ENCODE assay signal across 1 cellular context in genomic region chr17:10737168-10737622, GRCh38.
TF ChIP-seq lines count a peak whose summit lies in the region.

No MANE protein-coding gene starts in this region.

TF ChIP-seq in HepG2, 621 proteins besides CTCF, POLR2A, EP300 and RAD21 (continued from another document):
- TF ChIP-seq ZNF574 (CRISPR knock-in tag; IDR thresholded peaks at IDR 0.05) (peak; percentile 31; the same call in 1 of the 2 replicates), ZNF605 (CRISPR knock-in tag; IDR thresholded peaks at IDR 0.05) (0 out of 2 replicates have a peak, but pooled peaks have one; percentile 49), TARDBP (CRISPR knock-in tag; IDR thresholded peaks at IDR 0.05) (0 out of 2 replicates have a peak, but pooled peaks have one; percentile 22), ETV5 (CRISPR knock-in tag; IDR thresholded peaks at IDR 0.05; ENCODE audit: borderline replicate concordance) (peak; percentile 13; the same call in 1 of the 2 replicates)
